Comparison of ENCODE assay signal across 7 cellular contexts in the genomic region with DNA sequence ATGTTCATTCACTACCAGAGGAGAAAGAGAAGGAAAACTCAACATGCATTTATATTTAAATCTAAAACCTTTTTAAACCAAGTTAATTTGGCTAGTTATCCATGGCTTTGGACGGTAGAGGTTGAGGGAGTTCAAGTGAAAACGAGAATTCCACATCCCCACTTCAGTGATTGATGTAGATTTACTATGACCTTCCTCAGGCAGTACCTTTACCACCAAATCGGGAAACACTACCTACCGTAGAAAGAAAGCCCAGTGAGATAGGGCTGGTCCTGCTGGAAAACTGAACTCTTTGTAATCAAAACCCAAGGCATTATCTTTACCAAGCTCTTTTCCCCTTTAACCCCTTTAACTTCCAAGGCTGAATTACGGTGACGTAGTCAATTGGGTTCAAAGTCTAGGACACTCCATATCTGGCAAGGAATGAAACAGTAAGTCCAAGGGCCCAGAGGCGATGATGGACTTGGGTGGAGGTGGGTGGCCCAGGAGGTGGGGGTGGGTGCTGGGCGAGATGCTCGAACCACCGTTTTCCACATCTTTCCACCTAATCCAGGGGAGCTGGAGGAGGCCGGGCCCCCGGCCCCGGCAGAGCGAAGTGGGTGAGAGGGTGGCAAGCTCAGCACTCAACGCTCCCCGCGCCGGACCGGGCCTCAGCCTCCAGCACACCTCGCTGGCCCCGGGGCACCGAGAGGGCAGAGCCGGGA. TPM values are rescaled to one million over a fixed set of nuclear protein-coding genes. Genes with fewer than 3 reads are reported as not detected.
A peak's percentile ranks its signal among the peaks of the same experiment; 100 is the strongest.
DNase-seq lines count a peak whose midpoint lies in the region; ATAC-seq and TF ChIP-seq lines count a peak whose summit lies in the region.

No MANE protein-coding gene starts in this region.

- H3K9ac ChIP-seq in HUES64 (ENCODE audit: low read depth, low read length) = peak overlapping the region; percentile 92

- DNase-seq in EL = peak; percentile 52
- peak; percentile 29 for DNase-seq in activated CD8-positive, alpha-beta T cell treated with anti-CD3 and anti-CD28 coated beads, Interleukin-2, amount 10 ng/mL, durations not matched to agents 7 days and 5 days
- DNase-seq in glomerular endothelial cell (ENCODE audit: extremely low read depth, low read depth, low spot score) = peak; percentile 37
- peak; percentile 68 for DNase-seq in osteoblast (ENCODE audit: insufficient read length, low spot score, missing footprints)
- DNase-seq in NCI-H2081 treated with DMSO at 0.1 percent for 48 hours (lab: John Stamatoyannopoulos, UW) = no peak

- POLR2A ChIA-PET in activated CD8-positive, alpha-beta T cell treated with anti-CD3 and anti-CD28 coated beads, Interleukin-2, amount 10 ng/mL, durations not matched to agents 7 days and 5 days (lab: Charles Lee) = interaction anchor here (0.6 to 4.6 kb wide), 12 partner anchors 9 to 330 kb away, joined by 3 to 37 read pairs (median 6); a partner anchor contains a TSS

- H4K20me1 ChIP-seq in osteoblast (ENCODE audit: insufficient read depth, low read length) = peaks cover 30% of the 10 kb centered on the region

- H3K36me3 Mint-ChIP-seq in activated CD8-positive, alpha-beta T cell treated with anti-CD3 and anti-CD28 coated beads, Interleukin-2, amount 10 ng/mL, durations not matched to agents 7 days and 5 days (ENCODE audit: low read depth) = peaks cover 17% of the 10 kb centered on the region

- WGBS in HUES64 = 4% methylated on average over 18 of the region's 23 CpGs

- no peak for TF ChIP-seq CTCF in osteoblast (IDR thresholded peaks at IDR 0.05; ENCODE audit: extremely low read depth, low read depth, low read length)

- H3K79me2 ChIP-seq in osteoblast (ENCODE audit: insufficient read depth, low read length) = peaks cover 72% of the 10 kb centered on the region

- peak overlapping the region; percentile 82 for H3K27ac Mint-ChIP-seq in activated CD8-positive, alpha-beta T cell treated with anti-CD3 and anti-CD28 coated beads, Interleukin-2, amount 10 ng/mL, durations not matched to agents 7 days and 5 days

- CTCF ChIA-PET in activated CD8-positive, alpha-beta T cell treated with anti-CD3 and anti-CD28 coated beads, Interleukin-2, amount 10 ng/mL, durations not matched to agents 7 days and 5 days (lab: Charles Lee) = interaction anchor here (0.7 to 2.5 kb wide), 5 partner anchors 11 to 328 kb away, joined by 3 to 15 read pairs (median 4); a partner anchor contains a TSS

- no peaks in the 10 kb centered on the region for H3K27me3 Mint-ChIP-seq in activated CD8-positive, alpha-beta T cell treated with anti-CD3 and anti-CD28 coated beads, Interleukin-2, amount 10 ng/mL, durations not matched to agents 7 days and 5 days (ENCODE audit: low read depth)

- H3K4me1 ChIP-seq in HUES64 (ENCODE audit: insufficient read depth, low read length) = peaks cover 8% of the 10 kb centered on the region
- H3K4me1 ChIP-seq in osteoblast (ENCODE audit: insufficient read depth, low read length) = peaks cover 30% of the 10 kb centered on the region

- peak; percentile 7 for ATAC-seq in GM21423 (IDR thresholded peaks at IDR 0.05; ENCODE audit: unreplicated experiment)
- peak; percentile 13 for ATAC-seq in activated CD8-positive, alpha-beta T cell treated with anti-CD3 and anti-CD28 coated beads, Interleukin-2, amount 10 ng/mL, durations not matched to agents 7 days and 5 days

- peak overlapping the region; percentile 96 for H3K4me3 Mint-ChIP-seq in activated CD8-positive, alpha-beta T cell treated with anti-CD3 and anti-CD28 coated beads, Interleukin-2, amount 10 ng/mL, durations not matched to agents 7 days and 5 days

- H3K4me3 ChIP-seq in HUES64 (ENCODE audit: low read length) = peak overlapping the region; percentile 88
- peak overlapping the region; percentile 84 for H3K4me3 ChIP-seq in osteoblast (ENCODE audit: insufficient read depth, low read length)

- peak overlapping the region; percentile 84 for H2AFZ ChIP-seq in osteoblast (ENCODE audit: low read length)

- H3K4me1 Mint-ChIP-seq in activated CD8-positive, alpha-beta T cell treated with anti-CD3 and anti-CD28 coated beads, Interleukin-2, amount 10 ng/mL, durations not matched to agents 7 days and 5 days (ENCODE audit: low read depth) = peaks cover 47% of the 10 kb centered on the region

- no peaks in the 10 kb centered on the region for H3K36me3 ChIP-seq in HUES64 (ENCODE audit: insufficient read depth, low read length)
- peaks cover 10% of the 10 kb centered on the region for H3K36me3 ChIP-seq in osteoblast (ENCODE audit: insufficient read depth, low read length)

- peak overlapping the region; percentile 95 for H3K27ac ChIP-seq in HUES64 (ENCODE audit: low read depth, low read length)
- peak overlapping the region; percentile 80 for H3K27ac ChIP-seq in osteoblast (ENCODE audit: low read depth, low read length)

- H3K9me3 ChIP-seq in HUES64 (ENCODE audit: insufficient read depth, low read depth, low read length) (no peaks in the 10 kb centered on the region), osteoblast (ENCODE audit: low read depth, low read length) (no peaks in the 10 kb centered on the region)

- H3K27me3 ChIP-seq in HUES64 (ENCODE audit: insufficient read depth, low read length) (no peaks in the 10 kb centered on the region), osteoblast (ENCODE audit: insufficient read depth, low read length) (no peaks in the 10 kb centered on the region)

- H3K9me3 Mint-ChIP-seq in activated CD8-positive, alpha-beta T cell treated with anti-CD3 and anti-CD28 coated beads, Interleukin-2, amount 10 ng/mL, durations not matched to agents 7 days and 5 days (ENCODE audit: insufficient read depth) = no peaks in the 10 kb centered on the region

- peak overlapping the region; percentile 96 for H3K4me2 ChIP-seq in osteoblast (ENCODE audit: insufficient read depth, low read length)

RNA-seq across cellular contexts. Expression of a gene that starts 0.6 kb away (rescaled TPM):
- polyA plus RNA-seq in HUES64 (2013, experiment 1 of 2) = 28.8 TPM
- polyA plus RNA-seq in HUES64 (2013, experiment 2 of 2) = 36.8 TPM
- total RNA-seq in activated CD8-positive, alpha-beta T cell treated with anti-CD3 and anti-CD28 coated beads, Interleukin-2, amount 10 ng/mL, durations not matched to agents 7 days and 5 days = 10 to 100 TPM; 48.2 to 50.2 TPM
- total RNA-seq in glomerular endothelial cell (144 and 154 TPM in 2 replicates), osteoblast (322 and 326 TPM in 2 replicates)

RNA-seq across cellular contexts. Expression of a gene that starts 11.7 kb away (rescaled TPM):
- polyA plus RNA-seq in HUES64 (2013, experiment 1 of 2) = 21.4 TPM
- 30.1 TPM for polyA plus RNA-seq in HUES64 (2013, experiment 2 of 2)
- 10 to 100 TPM; 25.4 to 26.7 TPM for total RNA-seq in activated CD8-positive, alpha-beta T cell treated with anti-CD3 and anti-CD28 coated beads, Interleukin-2, amount 10 ng/mL, durations not matched to agents 7 days and 5 days
- total RNA-seq in glomerular endothelial cell (9.3 and 24.3 TPM in 2 replicates), osteoblast (15.3 and 24.2 TPM in 2 replicates)
